Comparison of ENCODE assay signal across 16 cellular contexts in genomic region chr3:155535098-155535497, GRCh38.
DNase-seq lines count a peak whose midpoint lies in the region; ATAC-seq and TF ChIP-seq lines count a peak whose summit lies in the region.
"Had no signal": no experiment of that assay in that cellular context is flagged by ENCODE, and none has a peak within 500 bp of the region (broad histone marks: within the 10 kb centered on the region; RNA-seq: fewer than 3 reads in every experiment).

No MANE protein-coding gene starts in this region.

- H3K4me2 ChIP-seq in DND-41 (ENCODE audit: insufficient read depth, low read length), result no peak overlapping the region
- H3K4me2 ChIP-seq in PC-9, result peak overlapping the region; percentile 3; the same call in 1 of the 2 replicates
- H3K4me2 ChIP-seq: A549 had no signal

- H3K9ac ChIP-seq in DND-41 (ENCODE audit: low read depth, low read length), result no peak overlapping the region

- no TSS peak for BruUV-seq in PC-9 (replicated peaks; lab: Mats Ljungman, UMichigan)

- H3K36me3 Mint-ChIP-seq in glutamatergic neuron (ENCODE audit: unreplicated experiment), result peaks cover 22% of the 10 kb centered on the region
- H3K36me3 Mint-ChIP-seq: CD14-positive monocyte; CD8-positive, alpha-beta T cell had no signal

- POLR2A ChIA-PET in PC-9 (lab: Charles Lee; ENCODE audit: unreplicated experiment), result no interaction called here

- H3K4me3 Mint-ChIP-seq in glutamatergic neuron (ENCODE audit: unreplicated experiment), result no peak overlapping the region
- H3K4me3 Mint-ChIP-seq: CD14-positive monocyte; CD8-positive, alpha-beta T cell had no signal

- TF ChIP-seq CTCF in DND-41 (IDR thresholded peaks at IDR 0.05; ENCODE audit: borderline replicate concordance, extremely low read depth, low read length, poor library complexity, severe bottlenecking) (no peak), PC-9 (conservative IDR thresholded peaks at IDR 0.05) (no peak), glutamatergic neuron (IDR thresholded peaks at IDR 0.05; ENCODE audit: partially characterized antibody, unreplicated experiment) (no peak)

- peaks cover 24% of the 10 kb centered on the region for H3K9me3 ChIP-seq in DND-41 (ENCODE audit: insufficient read depth, low read length, severe bottlenecking)
- H3K9me3 ChIP-seq in PC-9 (ENCODE audit: insufficient read depth, low read depth), result peaks cover 19% of the 10 kb centered on the region
- H3K9me3 ChIP-seq: A549, BE2C, Caco-2 had no signal

- H3K27ac Mint-ChIP-seq in glutamatergic neuron (ENCODE audit: unreplicated experiment), result no peak overlapping the region
- H3K27ac Mint-ChIP-seq: CD14-positive monocyte; CD8-positive, alpha-beta T cell had no signal

- H3K27me3 ChIP-seq in DND-41 (ENCODE audit: insufficient read depth, low read length, poor library complexity) (no peaks in the 10 kb centered on the region), PC-9 (ENCODE audit: insufficient read depth, low read depth) (no peaks in the 10 kb centered on the region)
- H3K27me3 ChIP-seq: BE2C had no signal

- H3K27me3 Mint-ChIP-seq in glutamatergic neuron (ENCODE audit: unreplicated experiment), result peaks cover 1% of the 10 kb centered on the region

- intact Hi-C loops in PC-9 (cut with micrococcal nuclease; ENCODE audit: unreplicated experiment), result no loop called here
- intact Hi-C loops in left colon (cut with DNase I, micrococcal nuclease), result no loop called here

- H3K4me1 ChIP-seq in DND-41 (ENCODE audit: insufficient read depth, low read length) (0 out of 2 replicates have a peak, but pooled peaks cover 1% of the 10 kb centered on the region), PC-9 (replicated peaks; ENCODE audit: insufficient read depth) (peaks cover 11% of the 10 kb centered on the region; the same call in 1 of the 2 replicates)
- H3K4me1 ChIP-seq: A549, BE2C, Caco-2, HAP-1 had no signal

- H3K36me3 ChIP-seq in DND-41 (ENCODE audit: insufficient read depth, low read length) (peaks cover 93% of the 10 kb centered on the region), PC-9 (ENCODE audit: low read depth) (no peaks in the 10 kb centered on the region)
- H3K36me3 ChIP-seq: BE2C, HAP-1 had no signal

- no peaks in the 10 kb centered on the region for H3K9me3 Mint-ChIP-seq in glutamatergic neuron (ENCODE audit: unreplicated experiment)

- no peaks in the 10 kb centered on the region for H3K9me2 ChIP-seq in PC-9 (ENCODE audit: insufficient read depth)

- ATAC-seq in DND-41 (ENCODE audit: insufficient read depth, low read depth), result peak; percentile 40; the same call in 1 of the 3 replicates
- peak; percentile 93 for ATAC-seq in left colon
- ATAC-seq in GM21447 (IDR thresholded peaks at IDR 0.05; ENCODE audit: unreplicated experiment), result no peak
- no peak for ATAC-seq in GM19397 (IDR thresholded peaks at IDR 0.05; ENCODE audit: unreplicated experiment)
- ATAC-seq: A549; CD8-positive, alpha-beta T cell; GM12878; K562 had no signal

- H3K27ac ChIP-seq in DND-41 (ENCODE audit: low read length) (peak overlapping the region; percentile 17; the same call in 1 of the 2 replicates), PC-9 (peak overlapping the region; percentile 38; the same call in 1 of the 2 replicates)
- H3K27ac ChIP-seq: A549, HL-60 had no signal

- H3K4me3 ChIP-seq in DND-41 (ENCODE audit: low read depth in 1 of 2, low read length in 2 of 2), result no peak overlapping the region
- H3K4me3 ChIP-seq in PC-9, result no peak overlapping the region
- H3K4me3 ChIP-seq: A549, GM12878, HAP-1, K562 had no signal

- H2AFZ ChIP-seq in DND-41 (ENCODE audit: low read depth, low read length) (no peak overlapping the region), PC-9 (no peak overlapping the region)

- no peaks in the 10 kb centered on the region for H3K4me1 Mint-ChIP-seq in glutamatergic neuron (ENCODE audit: low read depth, unreplicated experiment)
- H3K4me1 Mint-ChIP-seq: CD14-positive monocyte had no signal

- CTCF ChIA-PET in PC-9 (lab: Charles Lee), result no interaction called here

- no peaks in the 10 kb centered on the region for H3F3A ChIP-seq in PC-9 (ENCODE audit: insufficient read depth, low read depth)

- no peaks in the 10 kb centered on the region for H4K20me1 ChIP-seq in DND-41 (ENCODE audit: insufficient read depth, low read length)
- no peaks in the 10 kb centered on the region for H4K20me1 ChIP-seq in PC-9 (ENCODE audit: insufficient read depth)

- peaks cover 78% of the 10 kb centered on the region for H3K79me2 ChIP-seq in DND-41 (ENCODE audit: insufficient read depth, low read length)
- no peaks in the 10 kb centered on the region for H3K79me2 ChIP-seq in PC-9 (ENCODE audit: low read depth)

- no peak for DNase-seq in DND-41
- DNase-seq in PC-9, result peak in 1 of 2 experiments; percentile 39
- DNase-seq in left colon, result peak; percentile 8 to 24
- DNase-seq in glutamatergic neuron, result no peak
- DNase-seq: BE2C; Caco-2; CD8-positive, alpha-beta T cell; GOT3 had no signal

Comparison
In these comparisons a context has a peak if more than half of its experiments do, and no peak if none do; other contexts are left out.
1. ATAC-seq: peak in DND-41 (single experiment) and left colon (single experiment); none in GM21447 (single experiment) and GM19397 (single experiment).
2. DNase-seq: peak in left colon (2 of 2); none in DND-41 (single experiment) and glutamatergic neuron (single experiment).